ENCODE assay signal across 27 cellular contexts in the genomic region with DNA sequence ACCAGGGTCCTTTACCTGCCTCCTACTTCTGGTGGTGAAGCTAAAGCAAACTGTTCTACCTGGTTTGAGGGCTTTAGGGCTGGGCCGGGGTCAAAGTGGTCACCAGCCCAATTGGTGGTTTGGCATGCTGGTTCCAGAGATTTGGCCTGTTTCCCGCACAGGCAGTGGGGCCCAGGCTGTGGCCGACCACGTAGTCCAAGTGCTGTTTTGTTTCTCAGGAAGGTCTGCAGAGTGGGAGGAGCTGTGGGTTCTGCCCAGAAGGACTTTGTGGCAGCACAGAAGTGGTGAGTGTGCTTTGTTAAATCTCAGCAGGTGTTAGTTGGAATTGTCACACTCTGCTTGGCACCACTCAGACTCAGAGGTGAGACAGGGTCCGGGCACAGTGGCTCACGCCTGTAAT.
A peak's percentile ranks its signal among the peaks of the same experiment; 100 is the strongest.
DNase-seq lines count a peak whose midpoint lies in the region; ATAC-seq and TF ChIP-seq lines count a peak whose summit lies in the region.
"Had no signal": no experiment of that assay in that cellular context is flagged by ENCODE, and none has a peak within 500 bp of the region (broad histone marks: within the 10 kb centered on the region; RNA-seq: fewer than 3 reads in every experiment).

No MANE protein-coding gene starts in this region.

- H4K91ac ChIP-seq in mesenchymal stem cell (ENCODE audit: low read length): peak overlapping the region; percentile 12

- no peak overlapping the region for H3K4me3 ChIP-seq in mammary epithelial cell (replicated peaks in 1 of 3; ENCODE audit: insufficient read depth in 1 of 3, low read depth in 2 of 3, low read length in 3 of 3)
- H3K4me3 ChIP-seq in mesenchymal stem cell (ENCODE audit: insufficient read depth in 1 of 2, low read depth in 1 of 2, low read length in 2 of 2): no peak overlapping the region
- H3K4me3 ChIP-seq in right cardiac atrium (ENCODE audit: low read length): no peak overlapping the region
- H3K4me3 ChIP-seq: A549, breast epithelium, uterus had no signal

- no peaks in the 10 kb centered on the region for H3K9me3 ChIP-seq in mammary epithelial cell (replicated peaks; ENCODE audit: insufficient read depth, low read length)
- no peaks in the 10 kb centered on the region for H3K9me3 ChIP-seq in mesenchymal stem cell (ENCODE audit: control insufficient read depth, low read length)
- H3K9me3 ChIP-seq in right cardiac atrium (ENCODE audit: control insufficient read depth, low read length): no peaks in the 10 kb centered on the region
- H3K9me3 ChIP-seq: A549, breast epithelium, uterus had no signal

- peaks cover 14% of the 10 kb centered on the region for H3K4me1 Mint-ChIP-seq in MCF 10A (ENCODE audit: insufficient read depth, unreplicated experiment)
- H3K4me1 Mint-ChIP-seq: activated naive CD4-positive, alpha-beta T cell treated with anti-CD3 and anti-CD28 coated beads, Interleukin-2, amount 10 ng/mL, durations not matched to agents 7 days and 5 days; B cell had no signal

- BruUV-seq in MCF 10A (replicated peaks; lab: Mats Ljungman, UMichigan) (no TSS peak), mammary epithelial cell (replicated peaks; lab: Mats Ljungman, UMichigan) (no TSS peak)

- dilution Hi-C loops in mammary epithelial cell (cut with HindIII; ENCODE audit: low sequenced_read_pairs): no loop called here

- POLR2A ChIA-PET in MCF 10A (lab: Yijun Ruan, JAX): no interaction called here

- no peaks in the 10 kb centered on the region for H3K9me3 Mint-ChIP-seq in MCF 10A (ENCODE audit: unreplicated experiment)
- H3K9me3 Mint-ChIP-seq: activated CD4-positive, alpha-beta memory T cell treated with anti-CD3 and anti-CD28 coated beads for 36 hours; activated naive CD4-positive, alpha-beta T cell treated with anti-CD3 and anti-CD28 coated beads, Interleukin-2, amount 10 ng/mL, durations not matched to agents 7 days and 5 days had no signal

- no peak for ATAC-seq in right cardiac atrium
- ATAC-seq: A549 had no signal

- no peak overlapping the region for H3K4me2 ChIP-seq in mammary epithelial cell (ENCODE audit: insufficient read depth, low read depth, low read length)
- no peak overlapping the region for H3K4me2 ChIP-seq in mesenchymal stem cell (ENCODE audit: low read length, poor library complexity, severe bottlenecking)
- H3K4me2 ChIP-seq: A549 had no signal

- H4K20me1 ChIP-seq in mammary epithelial cell (ENCODE audit: insufficient read depth, low read length): no peaks in the 10 kb centered on the region

- H3K18ac ChIP-seq in mesenchymal stem cell (ENCODE audit: low read depth in 1 of 2, low read length in 2 of 2): no peak overlapping the region

- WGBS in mammary epithelial cell (ENCODE audit: low coverage, missing lambda C conversion rate): 72% methylated on average over 6 of the region's 6 CpGs
- WGBS in mesenchymal stem cell: 92% methylated on average over 6 of the region's 6 CpGs
- 61% methylated on average over 6 of the region's 6 CpGs for WGBS in right cardiac atrium

- DNase-seq in MCF 10A (ENCODE audit: unreplicated experiment) (no peak), mammary epithelial cell (no peak), NCI-H2107 treated with DMSO at 0.1 percent for 48 hours (lab: John Stamatoyannopoulos, UW; ENCODE audit: unreplicated experiment) (peak; percentile 46), mesenchymal stem cell (no peak), NCI-H82 treated with DMSO at 0.1 percent for 48 hours (lab: John Stamatoyannopoulos, UW; ENCODE audit: unreplicated experiment) (no peak), germinal center (ENCODE audit: low spot score) (no peak), HuH-7 (ENCODE audit: low spot score) (no peak), right cardiac atrium (no peak)
- DNase-seq: activated CD4-positive, alpha-beta memory T cell treated with anti-CD3 and anti-CD28 coated beads for 36 hours; activated CD8-positive, alpha-beta memory T cell treated with anti-CD3 and anti-CD28 coated beads, Interleukin-2, amount 50 U/mL, for 48 hours; activated naive CD4-positive, alpha-beta T cell treated with anti-CD3 and anti-CD28 coated beads, Interleukin-2, amount 10 ng/mL, durations not matched to agents 7 days and 5 days; COR-L47; DMS79; effector CD4-positive, alpha-beta T cell; kidney glomerular epithelial cell; NCI-H187; NCI-H226; NCI-H748 treated with DMSO at 0.1 percent for 48 hours; stimulated activated naive CD4-positive, alpha-beta T cell treated with Interleukin-2 at 50 U/mL for 16 hours; T-helper 1 cell; uterus had no signal

- peak overlapping the region; percentile 14 for H4K8ac ChIP-seq in mesenchymal stem cell (ENCODE audit: low read length)

- H3K27me3 ChIP-seq in mammary epithelial cell (ENCODE audit: insufficient read depth, low read length) (no peaks in the 10 kb centered on the region), mesenchymal stem cell (ENCODE audit: control insufficient read depth in 1 of 2, insufficient read depth in 1 of 2, low read length in 2 of 2) (no peaks in the 10 kb centered on the region), right cardiac atrium (ENCODE audit: control insufficient read depth, insufficient read depth) (no peaks in the 10 kb centered on the region)
- H3K27me3 ChIP-seq: breast epithelium, uterus had no signal

- CTCF ChIA-PET in MCF 10A (lab: Yijun Ruan, JAX) (interaction anchor here (1.4 kb wide), 1 partner anchor 101 kb away, joined by 4 read pairs; no protein-coding TSS in a partner anchor), mammary epithelial cell (lab: Charles Lee; ENCODE audit: low non-redundant PET) (no interaction called here)

- no peak overlapping the region for H2BK120ac ChIP-seq in mesenchymal stem cell (ENCODE audit: low read depth, low read length)

- no peak overlapping the region for H2AK5ac ChIP-seq in mesenchymal stem cell (ENCODE audit: low read length, severe bottlenecking)

- peak overlapping the region; percentile 13 for H3K27ac Mint-ChIP-seq in MCF 10A (ENCODE audit: low read depth, unreplicated experiment)
- H3K27ac Mint-ChIP-seq: activated CD4-positive, alpha-beta memory T cell treated with anti-CD3 and anti-CD28 coated beads for 36 hours; activated naive CD4-positive, alpha-beta T cell treated with anti-CD3 and anti-CD28 coated beads, Interleukin-2, amount 10 ng/mL, durations not matched to agents 7 days and 5 days; B cell; progenitor cell of endocrine pancreas had no signal

- in situ Hi-C loops in mammary epithelial cell (cut with MboI; ENCODE audit: low sequenced_read_pairs in 2 of 2): loop anchor here (5.0 to 25.0 kb wide), 3 partner anchors 102 to 222 kb away; no protein-coding TSS in a partner anchor

- intact Hi-C loops in MCF 10A (cut with micrococcal nuclease): loop anchor here (5.0 kb wide), 2 partner anchors 518 to 583 kb away; no protein-coding TSS in a partner anchor
- intact Hi-C loops in mammary epithelial cell (cut with micrococcal nuclease): loop anchor here (2.0 kb wide), 2 partner anchors 289 to 581 kb away; no protein-coding TSS in a partner anchor
- intact Hi-C loops in right cardiac atrium (cut with DNase I): loop anchor here in 3 of 4 donors (5.0 to 10.0 kb wide), 2 partner anchors 102 to 215 kb away; no protein-coding TSS in a partner anchor

- H3K4me3 Mint-ChIP-seq in MCF 10A (ENCODE audit: unreplicated experiment): no peak overlapping the region
- H3K4me3 Mint-ChIP-seq: activated CD4-positive, alpha-beta memory T cell treated with anti-CD3 and anti-CD28 coated beads for 36 hours; activated naive CD4-positive, alpha-beta T cell treated with anti-CD3 and anti-CD28 coated beads, Interleukin-2, amount 10 ng/mL, durations not matched to agents 7 days and 5 days; B cell had no signal

- H3K4me1 ChIP-seq in mammary epithelial cell (ENCODE audit: insufficient read depth, low read length): no peaks in the 10 kb centered on the region
- H3K4me1 ChIP-seq in mesenchymal stem cell (ENCODE audit: control insufficient read depth, insufficient read depth, low read depth, low read length): peaks cover 5% of the 10 kb centered on the region
- no peaks in the 10 kb centered on the region for H3K4me1 ChIP-seq in right cardiac atrium (ENCODE audit: control insufficient read depth, insufficient read depth, low read length)
- H3K4me1 ChIP-seq: A549, breast epithelium, uterus had no signal

- no peak overlapping the region for H3K9ac ChIP-seq in mammary epithelial cell (ENCODE audit: insufficient read depth, low read length)
- no peak overlapping the region for H3K9ac ChIP-seq in mesenchymal stem cell (ENCODE audit: low read length)

- H3K27ac ChIP-seq in mammary epithelial cell (ENCODE audit: insufficient read depth, low read depth, low read length) (no peak overlapping the region), mesenchymal stem cell (ENCODE audit: low read length, poor library complexity, severe bottlenecking) (no peak overlapping the region), right cardiac atrium (ENCODE audit: low read length) (no peak overlapping the region)
- H3K27ac ChIP-seq: A549, breast epithelium, epithelial cell of prostate, RWPE1, uterus had no signal

- no peaks in the 10 kb centered on the region for H3K79me2 ChIP-seq in mammary epithelial cell (ENCODE audit: insufficient read depth, low read length)

- no peaks in the 10 kb centered on the region for H3K36me3 Mint-ChIP-seq in MCF 10A (ENCODE audit: insufficient read depth, unreplicated experiment)
- H3K36me3 Mint-ChIP-seq: activated CD4-positive, alpha-beta memory T cell treated with anti-CD3 and anti-CD28 coated beads for 36 hours; activated naive CD4-positive, alpha-beta T cell treated with anti-CD3 and anti-CD28 coated beads, Interleukin-2, amount 10 ng/mL, durations not matched to agents 7 days and 5 days had no signal

- no peak overlapping the region for H3K4ac ChIP-seq in mesenchymal stem cell (ENCODE audit: low read depth in 1 of 2, low read length in 2 of 2)

- H2AFZ ChIP-seq in mammary epithelial cell (ENCODE audit: low read depth, low read length) (no peak overlapping the region), mesenchymal stem cell (ENCODE audit: low read depth, low read length) (no peak overlapping the region)

- H3K14ac ChIP-seq in mesenchymal stem cell (ENCODE audit: low read length in 2 of 2): no peak overlapping the region

- H2BK12ac ChIP-seq in mesenchymal stem cell (ENCODE audit: low read length in 2 of 2): no peak overlapping the region

- no peak for TF ChIP-seq CTCF in MCF 10A (IDR thresholded peaks at IDR 0.05; ENCODE audit: unreplicated experiment)
- no peak for TF ChIP-seq CTCF in mammary epithelial cell (conservative IDR thresholded peaks at IDR 0.05 in 1 of 2, IDR thresholded peaks at IDR 0.05 in 1 of 2; ENCODE audit: extremely low read depth in 1 of 2, insufficient read depth in 1 of 2, low read depth in 1 of 2, low read length in 2 of 2)

- no peaks in the 10 kb centered on the region for H3K79me1 ChIP-seq in mesenchymal stem cell (replicated peaks; ENCODE audit: low read length, poor library complexity, severe bottlenecking)

- H2BK5ac ChIP-seq in mesenchymal stem cell (ENCODE audit: low read depth, low read length, poor library complexity, severe bottlenecking): no peak overlapping the region

- no peaks in the 10 kb centered on the region for H3K36me3 ChIP-seq in mammary epithelial cell (ENCODE audit: insufficient read depth, low read length)
- no peaks in the 10 kb centered on the region for H3K36me3 ChIP-seq in mesenchymal stem cell (ENCODE audit: control insufficient read depth in 1 of 2, insufficient read depth in 2 of 2, low read depth in 1 of 2, low read length in 2 of 2)
- H3K36me3 ChIP-seq: breast epithelium, uterus had no signal

- H3K23ac ChIP-seq in mesenchymal stem cell (ENCODE audit: low read length in 2 of 2): no peak overlapping the region

- H3K27me3 Mint-ChIP-seq in MCF 10A (ENCODE audit: insufficient read depth, unreplicated experiment): no peaks in the 10 kb centered on the region

- H2BK15ac ChIP-seq in mesenchymal stem cell (ENCODE audit: low read depth, poor library complexity, severe bottlenecking): no peak overlapping the region
